1 cellular context compared by ENCODE assay signal in the genomic region with DNA sequence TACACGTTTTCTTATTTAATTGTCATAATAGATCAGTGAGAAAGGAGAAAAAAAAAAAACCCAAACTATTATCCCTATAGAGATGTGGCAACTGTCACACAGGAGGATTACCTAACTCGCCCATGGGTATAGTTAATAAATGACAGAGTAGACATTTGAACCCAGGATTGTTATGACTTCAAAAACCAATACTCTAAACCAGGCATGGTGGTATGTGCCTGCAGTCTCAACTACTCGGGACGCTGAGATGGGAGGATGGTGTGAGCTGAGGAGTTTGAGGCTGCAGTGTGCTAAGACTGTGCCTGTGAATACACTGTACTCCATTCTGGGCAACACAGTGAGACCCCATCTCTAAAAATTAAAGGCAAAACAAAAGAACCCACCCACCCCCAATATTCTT.
TF ChIP-seq lines count a peak whose summit lies in the region.

No MANE protein-coding gene starts in this region.

TF ChIP-seq in HepG2, 621 proteins besides CTCF, POLR2A, EP300 and RAD21 (continued from another document and continues in another):
- TF ChIP-seq, protein P1, sequence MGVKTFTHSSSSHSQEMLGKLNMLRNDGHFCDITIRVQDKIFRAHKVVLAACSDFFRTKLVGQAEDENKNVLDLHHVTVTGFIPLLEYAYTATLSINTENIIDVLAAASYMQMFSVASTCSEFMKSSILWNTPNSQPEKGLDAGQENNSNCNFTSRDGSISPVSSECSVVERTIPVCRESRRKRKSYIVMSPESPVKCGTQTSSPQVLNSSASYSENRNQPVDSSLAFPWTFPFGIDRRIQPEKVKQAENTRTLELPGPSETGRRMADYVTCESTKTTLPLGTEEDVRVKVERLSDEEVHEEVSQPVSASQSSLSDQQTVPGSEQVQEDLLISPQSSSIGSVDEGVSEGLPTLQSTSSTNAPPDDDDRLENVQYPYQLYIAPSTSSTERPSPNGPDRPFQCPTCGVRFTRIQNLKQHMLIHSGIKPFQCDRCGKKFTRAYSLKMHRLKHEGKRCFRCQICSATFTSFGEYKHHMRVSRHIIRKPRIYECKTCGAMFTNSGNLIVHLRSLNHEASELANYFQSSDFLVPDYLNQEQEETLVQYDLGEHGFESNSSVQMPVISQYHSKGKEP (CRISPR knock-in tag; IDR thresholded peaks at IDR 0.05): no peak
- TF ChIP-seq XBP1 (CRISPR knock-in tag; IDR thresholded peaks at IDR 0.05): no peak
- TF ChIP-seq ASH2L (IDR thresholded peaks at IDR 0.05; ENCODE audit: insufficient read length, low read depth, low read length): no peak
- TF ChIP-seq, protein P2, sequence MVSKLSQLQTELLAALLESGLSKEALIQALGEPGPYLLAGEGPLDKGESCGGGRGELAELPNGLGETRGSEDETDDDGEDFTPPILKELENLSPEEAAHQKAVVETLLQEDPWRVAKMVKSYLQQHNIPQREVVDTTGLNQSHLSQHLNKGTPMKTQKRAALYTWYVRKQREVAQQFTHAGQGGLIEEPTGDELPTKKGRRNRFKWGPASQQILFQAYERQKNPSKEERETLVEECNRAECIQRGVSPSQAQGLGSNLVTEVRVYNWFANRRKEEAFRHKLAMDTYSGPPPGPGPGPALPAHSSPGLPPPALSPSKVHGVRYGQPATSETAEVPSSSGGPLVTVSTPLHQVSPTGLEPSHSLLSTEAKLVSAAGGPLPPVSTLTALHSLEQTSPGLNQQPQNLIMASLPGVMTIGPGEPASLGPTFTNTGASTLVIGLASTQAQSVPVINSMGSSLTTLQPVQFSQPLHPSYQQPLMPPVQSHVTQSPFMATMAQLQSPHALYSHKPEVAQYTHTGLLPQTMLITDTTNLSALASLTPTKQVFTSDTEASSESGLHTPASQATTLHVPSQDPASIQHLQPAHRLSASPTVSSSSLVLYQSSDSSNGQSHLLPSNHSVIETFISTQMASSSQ (IDR thresholded peaks at IDR 0.05; ENCODE audit: low read depth): peak; percentile 93
- TF ChIP-seq, protein P2 (CRISPR knock-in tag; IDR thresholded peaks at IDR 0.05; ENCODE audit: borderline replicate concordance): peak; percentile 95
- TF ChIP-seq MIER2 (CRISPR knock-in tag; IDR thresholded peaks at IDR 0.05): no peak
- TF ChIP-seq CENPT (CRISPR knock-in tag; IDR thresholded peaks at IDR 0.05; ENCODE audit: low read depth): no peak
- TF ChIP-seq ZNF780A (CRISPR knock-in tag; IDR thresholded peaks at IDR 0.05): no peak
- no peak for TF ChIP-seq ZNF547 (CRISPR knock-in tag; IDR thresholded peaks at IDR 0.05)
- TF ChIP-seq ZSCAN31 (CRISPR knock-in tag; IDR thresholded peaks at IDR 0.05; ENCODE audit: low read depth): no peak
- no peak for TF ChIP-seq ZSCAN20 (CRISPR knock-in tag; IDR thresholded peaks at IDR 0.05; ENCODE audit: borderline replicate concordance)
- TF ChIP-seq ZNF496 (CRISPR knock-in tag; IDR thresholded peaks at IDR 0.05; ENCODE audit: insufficient replicate concordance): no peak
- TF ChIP-seq FOXA3 (CRISPR knock-in tag; IDR thresholded peaks at IDR 0.05): peak; percentile 58
- TF ChIP-seq ZNF138 (CRISPR knock-in tag; IDR thresholded peaks at IDR 0.05; ENCODE audit: low read depth): no peak
- TF ChIP-seq ZFP36L1 (CRISPR knock-in tag; IDR thresholded peaks at IDR 0.05): no peak
- TF ChIP-seq, protein P3, sequence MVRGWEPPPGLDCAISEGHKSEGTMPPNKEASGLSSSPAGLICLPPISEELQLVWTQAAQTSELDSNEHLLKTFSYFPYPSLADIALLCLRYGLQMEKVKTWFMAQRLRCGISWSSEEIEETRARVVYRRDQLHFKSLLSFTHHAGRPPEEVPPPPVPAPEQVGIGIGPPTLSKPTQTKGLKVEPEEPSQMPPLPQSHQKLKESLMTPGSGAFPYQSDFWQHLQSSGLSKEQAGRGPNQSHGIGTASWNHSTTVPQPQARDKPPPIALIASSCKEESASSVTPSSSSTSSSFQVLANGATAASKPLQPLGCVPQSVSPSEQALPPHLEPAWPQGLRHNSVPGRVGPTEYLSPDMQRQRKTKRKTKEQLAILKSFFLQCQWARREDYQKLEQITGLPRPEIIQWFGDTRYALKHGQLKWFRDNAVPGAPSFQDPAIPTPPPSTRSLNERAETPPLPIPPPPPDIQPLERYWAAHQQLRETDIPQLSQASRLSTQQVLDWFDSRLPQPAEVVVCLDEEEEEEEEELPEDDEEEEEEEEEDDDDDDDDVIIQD (CRISPR knock-in tag; IDR thresholded peaks at IDR 0.05; ENCODE audit: low read depth): peak; percentile 76; the same call in 1 of the 2 replicates
- TF ChIP-seq ZNF235 (CRISPR knock-in tag; IDR thresholded peaks at IDR 0.05; ENCODE audit: borderline replicate concordance): no peak
- no peak for TF ChIP-seq ZNF674 (CRISPR knock-in tag; IDR thresholded peaks at IDR 0.05; ENCODE audit: low read depth)
- no peak for TF ChIP-seq ZNF772 (CRISPR knock-in tag; IDR thresholded peaks at IDR 0.05)
- no peak for TF ChIP-seq NCOA1 (CRISPR knock-in tag; IDR thresholded peaks at IDR 0.05)
- no peak for TF ChIP-seq KLF16 (CRISPR knock-in tag; IDR thresholded peaks at IDR 0.05)
- no peak for TF ChIP-seq CHCHD3 (CRISPR knock-in tag; IDR thresholded peaks at IDR 0.05)
- no peak for TF ChIP-seq PAX8 (CRISPR knock-in tag; IDR thresholded peaks at IDR 0.05; ENCODE audit: borderline replicate concordance)
- no peak for TF ChIP-seq CREB1 (IDR thresholded peaks at IDR 0.05)
- TF ChIP-seq CREB1 (CRISPR knock-in tag; IDR thresholded peaks at IDR 0.05): peak; percentile 19; the same call in 1 of the 2 replicates
- TF ChIP-seq ZNF788 (CRISPR knock-in tag; IDR thresholded peaks at IDR 0.05; ENCODE audit: borderline replicate concordance): no peak
- no peak for TF ChIP-seq ZNF292 (CRISPR knock-in tag; IDR thresholded peaks at IDR 0.05; ENCODE audit: borderline replicate concordance, low read depth)
- TF ChIP-seq RARG (CRISPR knock-in tag; IDR thresholded peaks at IDR 0.05; ENCODE audit: low read depth): no peak
- TF ChIP-seq, protein P4, sequence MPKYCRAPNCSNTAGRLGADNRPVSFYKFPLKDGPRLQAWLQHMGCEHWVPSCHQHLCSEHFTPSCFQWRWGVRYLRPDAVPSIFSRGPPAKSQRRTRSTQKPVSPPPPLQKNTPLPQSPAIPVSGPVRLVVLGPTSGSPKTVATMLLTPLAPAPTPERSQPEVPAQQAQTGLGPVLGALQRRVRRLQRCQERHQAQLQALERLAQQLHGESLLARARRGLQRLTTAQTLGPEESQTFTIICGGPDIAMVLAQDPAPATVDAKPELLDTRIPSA (CRISPR knock-in tag; IDR thresholded peaks at IDR 0.05; ENCODE audit: borderline replicate concordance): no peak
- TF ChIP-seq SAP130 (CRISPR knock-in tag; IDR thresholded peaks at IDR 0.05; ENCODE audit: low read depth): peak; percentile 59
- TF ChIP-seq POLR2G (IDR thresholded peaks at IDR 0.05; ENCODE audit: low read depth, low read length): no peak
- 0 out of 3 replicates have a peak, but pooled peaks have one; percentile 36 for TF ChIP-seq MXI1 (IDR thresholded peaks at IDR 0.05; ENCODE audit: borderline replicate concordance, low read depth, low read length)
- no peak for TF ChIP-seq NFIC (IDR thresholded peaks at IDR 0.05; ENCODE audit: low read length)
- no peak for TF ChIP-seq YY1 (IDR thresholded peaks at IDR 0.05; ENCODE audit: insufficient read depth, insufficient replicate concordance, low read depth, low read length)
- TF ChIP-seq SP4 (CRISPR knock-in tag; IDR thresholded peaks at IDR 0.05): no peak
- TF ChIP-seq GABPB1 (CRISPR knock-in tag; IDR thresholded peaks at IDR 0.05): no peak
- TF ChIP-seq, protein P5, sequence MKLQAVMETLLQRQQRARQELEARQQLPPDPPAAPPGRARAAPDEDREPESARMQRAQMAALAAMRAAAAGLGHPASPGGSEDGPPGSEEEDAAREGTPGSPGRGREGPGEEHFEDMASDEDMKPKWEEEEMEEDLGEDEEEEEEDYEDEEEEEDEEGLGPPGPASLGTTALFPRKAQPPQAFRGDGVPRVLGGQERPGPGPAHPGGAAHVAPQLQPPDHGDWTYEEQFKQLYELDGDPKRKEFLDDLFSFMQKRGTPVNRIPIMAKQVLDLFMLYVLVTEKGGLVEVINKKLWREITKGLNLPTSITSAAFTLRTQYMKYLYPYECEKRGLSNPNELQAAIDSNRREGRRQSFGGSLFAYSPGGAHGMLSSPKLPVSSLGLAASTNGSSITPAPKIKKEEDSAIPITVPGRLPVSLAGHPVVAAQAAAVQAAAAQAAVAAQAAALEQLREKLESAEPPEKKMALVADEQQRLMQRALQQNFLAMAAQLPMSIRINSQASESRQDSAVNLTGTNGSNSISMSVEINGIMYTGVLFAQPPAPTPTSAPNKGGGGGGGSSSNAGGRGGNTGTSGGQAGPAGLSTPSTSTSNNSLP (IDR thresholded peaks at IDR 0.05; ENCODE audit: low read depth, low read length): peak; percentile 60; the same call in 1 of the 2 replicates
- TF ChIP-seq, protein P6, sequence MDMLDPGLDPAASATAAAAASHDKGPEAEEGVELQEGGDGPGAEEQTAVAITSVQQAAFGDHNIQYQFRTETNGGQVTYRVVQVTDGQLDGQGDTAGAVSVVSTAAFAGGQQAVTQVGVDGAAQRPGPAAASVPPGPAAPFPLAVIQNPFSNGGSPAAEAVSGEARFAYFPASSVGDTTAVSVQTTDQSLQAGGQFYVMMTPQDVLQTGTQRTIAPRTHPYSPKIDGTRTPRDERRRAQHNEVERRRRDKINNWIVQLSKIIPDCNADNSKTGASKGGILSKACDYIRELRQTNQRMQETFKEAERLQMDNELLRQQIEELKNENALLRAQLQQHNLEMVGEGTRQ (IDR thresholded peaks at IDR 0.05; ENCODE audit: low read depth, low read length): no peak
- TF ChIP-seq, protein P6 (CRISPR knock-in tag; IDR thresholded peaks at IDR 0.05; ENCODE audit: borderline replicate concordance): no peak
- TF ChIP-seq MTA3 (CRISPR knock-in tag; IDR thresholded peaks at IDR 0.05): no peak
- no peak for TF ChIP-seq SNAI1 (CRISPR knock-in tag; IDR thresholded peaks at IDR 0.05; ENCODE audit: borderline replicate concordance)
- TF ChIP-seq TBL1XR1 (IDR thresholded peaks at IDR 0.05; ENCODE audit: borderline replicate concordance, low read length, partially characterized antibody): no peak
- no peak for TF ChIP-seq MTF2 (CRISPR knock-in tag; IDR thresholded peaks at IDR 0.05; ENCODE audit: borderline replicate concordance)
- TF ChIP-seq, protein P7, sequence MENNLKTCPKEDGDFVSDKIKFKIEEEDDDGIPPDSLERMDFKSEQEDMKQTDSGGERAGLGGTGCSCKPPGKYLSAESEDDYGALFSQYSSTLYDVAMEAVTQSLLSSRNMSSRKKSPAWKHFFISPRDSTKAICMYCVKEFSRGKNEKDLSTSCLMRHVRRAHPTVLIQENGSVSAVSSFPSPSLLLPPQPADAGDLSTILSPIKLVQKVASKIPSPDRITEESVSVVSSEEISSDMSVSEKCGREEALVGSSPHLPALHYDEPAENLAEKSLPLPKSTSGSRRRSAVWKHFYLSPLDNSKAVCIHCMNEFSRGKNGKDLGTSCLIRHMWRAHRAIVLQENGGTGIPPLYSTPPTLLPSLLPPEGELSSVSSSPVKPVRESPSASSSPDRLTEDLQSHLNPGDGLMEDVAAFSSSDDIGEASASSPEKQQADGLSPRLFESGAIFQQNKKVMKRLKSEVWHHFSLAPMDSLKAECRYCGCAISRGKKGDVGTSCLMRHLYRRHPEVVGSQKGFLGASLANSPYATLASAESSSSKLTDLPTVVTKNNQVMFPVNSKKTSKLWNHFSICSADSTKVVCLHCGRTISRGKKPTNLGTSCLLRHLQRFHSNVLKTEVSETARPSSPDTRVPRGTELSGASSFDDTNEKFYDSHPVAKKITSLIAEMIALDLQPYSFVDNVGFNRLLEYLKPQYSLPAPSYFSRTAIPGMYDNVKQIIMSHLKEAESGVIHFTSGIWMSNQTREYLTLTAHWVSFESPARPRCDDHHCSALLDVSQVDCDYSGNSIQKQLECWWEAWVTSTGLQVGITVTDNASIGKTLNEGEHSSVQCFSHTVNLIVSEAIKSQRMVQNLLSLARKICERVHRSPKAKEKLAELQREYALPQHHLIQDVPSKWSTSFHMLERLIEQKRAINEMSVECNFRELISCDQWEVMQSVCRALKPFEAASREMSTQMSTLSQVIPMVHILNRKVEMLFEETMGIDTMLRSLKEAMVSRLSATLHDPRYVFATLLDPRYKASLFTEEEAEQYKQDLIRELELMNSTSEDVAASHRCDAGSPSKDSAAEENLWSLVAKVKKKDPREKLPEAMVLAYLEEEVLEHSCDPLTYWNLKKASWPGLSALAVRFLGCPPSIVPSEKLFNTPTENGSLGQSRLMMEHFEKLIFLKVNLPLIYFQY (CRISPR knock-in tag; IDR thresholded peaks at IDR 0.05; ENCODE audit: borderline replicate concordance): no peak
- TF ChIP-seq SP140L (CRISPR knock-in tag; IDR thresholded peaks at IDR 0.05; ENCODE audit: borderline replicate concordance): no peak
- no peak for TF ChIP-seq HDAC2 (CRISPR knock-in tag; IDR thresholded peaks at IDR 0.05)
- TF ChIP-seq NFYC (CRISPR knock-in tag; IDR thresholded peaks at IDR 0.05): no peak
- peak; percentile 55; the same call in 1 of the 2 replicates for TF ChIP-seq NCOR1 (IDR thresholded peaks at IDR 0.05; ENCODE audit: borderline replicate concordance, low read length)
- TF ChIP-seq MXD4 (CRISPR knock-in tag; IDR thresholded peaks at IDR 0.05): no peak
- TF ChIP-seq PCBP1 (IDR thresholded peaks at IDR 0.05; ENCODE audit: borderline replicate concordance, low read depth, low read length): no peak
- TF ChIP-seq TSC22D2 (CRISPR knock-in tag; IDR thresholded peaks at IDR 0.05; ENCODE audit: borderline replicate concordance): no peak
- TF ChIP-seq ZNF143 (CRISPR knock-in tag; IDR thresholded peaks at IDR 0.05): no peak
- no peak for TF ChIP-seq ZFYVE20 (CRISPR knock-in tag; IDR thresholded peaks at IDR 0.05; ENCODE audit: borderline replicate concordance, low read depth)
- TF ChIP-seq ZNF430 (CRISPR knock-in tag; IDR thresholded peaks at IDR 0.05): no peak
- no peak for TF ChIP-seq RFX1 (IDR thresholded peaks at IDR 0.05)
- TF ChIP-seq ZNF703 (CRISPR knock-in tag; IDR thresholded peaks at IDR 0.05; ENCODE audit: borderline replicate concordance): no peak
- TF ChIP-seq ZNF776 (CRISPR knock-in tag; IDR thresholded peaks at IDR 0.05): no peak
- TF ChIP-seq ZNF709 (CRISPR knock-in tag; IDR thresholded peaks at IDR 0.05): no peak
- TF ChIP-seq ZNF10 (CRISPR knock-in tag; IDR thresholded peaks at IDR 0.05; ENCODE audit: borderline replicate concordance, low read depth): no peak
- TF ChIP-seq TEAD2 (CRISPR knock-in tag; IDR thresholded peaks at IDR 0.05): no peak
